In the genomic region with DNA sequence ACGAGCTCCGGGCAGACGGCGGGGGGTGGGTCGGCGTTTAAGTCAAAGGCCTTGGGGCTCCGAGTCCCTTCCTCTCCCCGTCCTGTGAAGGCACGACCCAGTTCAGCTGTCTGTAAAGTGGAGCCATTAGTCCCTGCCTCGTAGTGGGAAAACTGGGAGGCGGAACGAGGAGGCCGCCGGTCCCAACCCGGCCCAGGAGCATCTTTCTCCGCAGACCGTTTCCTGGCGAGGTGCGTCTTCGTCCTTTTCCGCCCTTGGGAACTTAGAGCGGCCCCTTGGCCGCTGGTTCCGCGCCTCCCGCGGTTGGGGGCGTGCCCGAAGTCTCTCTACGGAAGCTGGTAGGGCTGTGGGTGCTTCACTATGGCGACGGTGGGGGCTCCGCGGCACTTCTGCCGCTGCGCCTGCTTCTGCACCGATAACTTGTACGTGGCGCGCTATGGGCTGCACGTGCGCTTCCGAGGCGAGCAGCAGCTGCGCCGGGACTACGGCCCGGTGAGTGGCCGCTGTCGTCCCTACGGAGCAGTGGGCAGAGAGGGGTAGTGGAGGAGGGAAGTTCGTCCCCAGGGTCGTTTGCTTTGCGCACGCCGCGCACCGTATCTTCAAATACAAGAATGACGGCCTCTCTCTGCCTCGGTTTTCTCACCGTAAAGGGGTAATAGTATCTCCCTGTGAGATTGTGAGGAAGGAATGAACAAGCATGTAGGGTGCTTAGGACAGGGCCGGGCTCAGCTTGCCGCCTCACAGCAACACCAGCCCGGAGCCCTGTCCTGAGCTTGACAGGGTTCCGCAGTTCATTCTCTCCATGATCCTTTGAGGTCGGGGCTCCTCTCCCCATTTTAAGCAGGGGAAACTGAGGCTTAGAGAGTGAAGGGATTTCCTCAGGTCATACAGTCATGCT, we compare ENCODE assay signal across 1 cellular context.
TF ChIP-seq lines count a peak whose summit lies in the region.

A gene (plus strand): TSS at position 353 of the 898 bp plus-strand sequence. CDS start 8 bp downstream, at position 361.

TF ChIP-seq in K562, 482 proteins besides CTCF, POLR2A, EP300 and RAD21 (continued from another document and continues in another):
- TF ChIP-seq, protein P1, sequence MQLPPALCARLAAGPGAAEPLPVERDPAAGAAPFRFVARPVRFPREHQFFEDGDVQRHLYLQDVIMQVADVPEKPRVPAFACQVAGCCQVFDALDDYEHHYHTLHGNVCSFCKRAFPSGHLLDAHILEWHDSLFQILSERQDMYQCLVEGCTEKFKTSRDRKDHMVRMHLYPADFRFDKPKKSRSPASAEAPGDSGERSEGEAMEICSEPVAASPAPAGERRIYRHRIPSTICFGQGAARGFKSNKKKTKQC (CRISPR knock-in tag; IDR thresholded peaks at IDR 0.05): peak; percentile 77; the same call in 1 of the 2 replicates
- TF ChIP-seq, protein P2, sequence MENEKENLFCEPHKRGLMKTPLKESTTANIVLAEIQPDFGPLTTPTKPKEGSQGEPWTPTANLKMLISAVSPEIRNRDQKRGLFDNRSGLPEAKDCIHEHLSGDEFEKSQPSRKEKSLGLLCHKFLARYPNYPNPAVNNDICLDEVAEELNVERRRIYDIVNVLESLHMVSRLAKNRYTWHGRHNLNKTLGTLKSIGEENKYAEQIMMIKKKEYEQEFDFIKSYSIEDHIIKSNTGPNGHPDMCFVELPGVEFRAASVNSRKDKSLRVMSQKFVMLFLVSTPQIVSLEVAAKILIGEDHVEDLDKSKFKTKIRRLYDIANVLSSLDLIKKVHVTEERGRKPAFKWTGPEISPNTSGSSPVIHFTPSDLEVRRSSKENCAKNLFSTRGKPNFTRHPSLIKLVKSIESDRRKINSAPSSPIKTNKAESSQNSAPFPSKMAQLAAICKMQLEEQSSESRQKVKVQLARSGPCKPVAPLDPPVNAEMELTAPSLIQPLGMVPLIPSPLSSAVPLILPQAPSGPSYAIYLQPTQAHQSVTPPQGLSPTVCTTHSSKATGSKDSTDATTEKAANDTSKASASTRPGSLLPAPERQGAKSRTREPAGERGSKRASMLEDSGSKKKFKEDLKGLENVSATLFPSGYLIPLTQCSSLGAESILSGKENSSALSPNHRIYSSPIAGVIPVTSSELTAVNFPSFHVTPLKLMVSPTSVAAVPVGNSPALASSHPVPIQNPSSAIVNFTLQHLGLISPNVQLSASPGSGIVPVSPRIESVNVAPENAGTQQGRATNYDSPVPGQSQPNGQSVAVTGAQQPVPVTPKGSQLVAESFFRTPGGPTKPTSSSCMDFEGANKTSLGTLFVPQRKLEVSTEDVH (IDR thresholded peaks at IDR 0.05; ENCODE audit: low read depth, partially characterized antibody): peak; percentile 11
- TF ChIP-seq BMI1 (IDR thresholded peaks at IDR 0.05; ENCODE audit: low read length): 0 out of 2 replicates have a peak, but pooled peaks have one; percentile 22
- TF ChIP-seq, protein P3, sequence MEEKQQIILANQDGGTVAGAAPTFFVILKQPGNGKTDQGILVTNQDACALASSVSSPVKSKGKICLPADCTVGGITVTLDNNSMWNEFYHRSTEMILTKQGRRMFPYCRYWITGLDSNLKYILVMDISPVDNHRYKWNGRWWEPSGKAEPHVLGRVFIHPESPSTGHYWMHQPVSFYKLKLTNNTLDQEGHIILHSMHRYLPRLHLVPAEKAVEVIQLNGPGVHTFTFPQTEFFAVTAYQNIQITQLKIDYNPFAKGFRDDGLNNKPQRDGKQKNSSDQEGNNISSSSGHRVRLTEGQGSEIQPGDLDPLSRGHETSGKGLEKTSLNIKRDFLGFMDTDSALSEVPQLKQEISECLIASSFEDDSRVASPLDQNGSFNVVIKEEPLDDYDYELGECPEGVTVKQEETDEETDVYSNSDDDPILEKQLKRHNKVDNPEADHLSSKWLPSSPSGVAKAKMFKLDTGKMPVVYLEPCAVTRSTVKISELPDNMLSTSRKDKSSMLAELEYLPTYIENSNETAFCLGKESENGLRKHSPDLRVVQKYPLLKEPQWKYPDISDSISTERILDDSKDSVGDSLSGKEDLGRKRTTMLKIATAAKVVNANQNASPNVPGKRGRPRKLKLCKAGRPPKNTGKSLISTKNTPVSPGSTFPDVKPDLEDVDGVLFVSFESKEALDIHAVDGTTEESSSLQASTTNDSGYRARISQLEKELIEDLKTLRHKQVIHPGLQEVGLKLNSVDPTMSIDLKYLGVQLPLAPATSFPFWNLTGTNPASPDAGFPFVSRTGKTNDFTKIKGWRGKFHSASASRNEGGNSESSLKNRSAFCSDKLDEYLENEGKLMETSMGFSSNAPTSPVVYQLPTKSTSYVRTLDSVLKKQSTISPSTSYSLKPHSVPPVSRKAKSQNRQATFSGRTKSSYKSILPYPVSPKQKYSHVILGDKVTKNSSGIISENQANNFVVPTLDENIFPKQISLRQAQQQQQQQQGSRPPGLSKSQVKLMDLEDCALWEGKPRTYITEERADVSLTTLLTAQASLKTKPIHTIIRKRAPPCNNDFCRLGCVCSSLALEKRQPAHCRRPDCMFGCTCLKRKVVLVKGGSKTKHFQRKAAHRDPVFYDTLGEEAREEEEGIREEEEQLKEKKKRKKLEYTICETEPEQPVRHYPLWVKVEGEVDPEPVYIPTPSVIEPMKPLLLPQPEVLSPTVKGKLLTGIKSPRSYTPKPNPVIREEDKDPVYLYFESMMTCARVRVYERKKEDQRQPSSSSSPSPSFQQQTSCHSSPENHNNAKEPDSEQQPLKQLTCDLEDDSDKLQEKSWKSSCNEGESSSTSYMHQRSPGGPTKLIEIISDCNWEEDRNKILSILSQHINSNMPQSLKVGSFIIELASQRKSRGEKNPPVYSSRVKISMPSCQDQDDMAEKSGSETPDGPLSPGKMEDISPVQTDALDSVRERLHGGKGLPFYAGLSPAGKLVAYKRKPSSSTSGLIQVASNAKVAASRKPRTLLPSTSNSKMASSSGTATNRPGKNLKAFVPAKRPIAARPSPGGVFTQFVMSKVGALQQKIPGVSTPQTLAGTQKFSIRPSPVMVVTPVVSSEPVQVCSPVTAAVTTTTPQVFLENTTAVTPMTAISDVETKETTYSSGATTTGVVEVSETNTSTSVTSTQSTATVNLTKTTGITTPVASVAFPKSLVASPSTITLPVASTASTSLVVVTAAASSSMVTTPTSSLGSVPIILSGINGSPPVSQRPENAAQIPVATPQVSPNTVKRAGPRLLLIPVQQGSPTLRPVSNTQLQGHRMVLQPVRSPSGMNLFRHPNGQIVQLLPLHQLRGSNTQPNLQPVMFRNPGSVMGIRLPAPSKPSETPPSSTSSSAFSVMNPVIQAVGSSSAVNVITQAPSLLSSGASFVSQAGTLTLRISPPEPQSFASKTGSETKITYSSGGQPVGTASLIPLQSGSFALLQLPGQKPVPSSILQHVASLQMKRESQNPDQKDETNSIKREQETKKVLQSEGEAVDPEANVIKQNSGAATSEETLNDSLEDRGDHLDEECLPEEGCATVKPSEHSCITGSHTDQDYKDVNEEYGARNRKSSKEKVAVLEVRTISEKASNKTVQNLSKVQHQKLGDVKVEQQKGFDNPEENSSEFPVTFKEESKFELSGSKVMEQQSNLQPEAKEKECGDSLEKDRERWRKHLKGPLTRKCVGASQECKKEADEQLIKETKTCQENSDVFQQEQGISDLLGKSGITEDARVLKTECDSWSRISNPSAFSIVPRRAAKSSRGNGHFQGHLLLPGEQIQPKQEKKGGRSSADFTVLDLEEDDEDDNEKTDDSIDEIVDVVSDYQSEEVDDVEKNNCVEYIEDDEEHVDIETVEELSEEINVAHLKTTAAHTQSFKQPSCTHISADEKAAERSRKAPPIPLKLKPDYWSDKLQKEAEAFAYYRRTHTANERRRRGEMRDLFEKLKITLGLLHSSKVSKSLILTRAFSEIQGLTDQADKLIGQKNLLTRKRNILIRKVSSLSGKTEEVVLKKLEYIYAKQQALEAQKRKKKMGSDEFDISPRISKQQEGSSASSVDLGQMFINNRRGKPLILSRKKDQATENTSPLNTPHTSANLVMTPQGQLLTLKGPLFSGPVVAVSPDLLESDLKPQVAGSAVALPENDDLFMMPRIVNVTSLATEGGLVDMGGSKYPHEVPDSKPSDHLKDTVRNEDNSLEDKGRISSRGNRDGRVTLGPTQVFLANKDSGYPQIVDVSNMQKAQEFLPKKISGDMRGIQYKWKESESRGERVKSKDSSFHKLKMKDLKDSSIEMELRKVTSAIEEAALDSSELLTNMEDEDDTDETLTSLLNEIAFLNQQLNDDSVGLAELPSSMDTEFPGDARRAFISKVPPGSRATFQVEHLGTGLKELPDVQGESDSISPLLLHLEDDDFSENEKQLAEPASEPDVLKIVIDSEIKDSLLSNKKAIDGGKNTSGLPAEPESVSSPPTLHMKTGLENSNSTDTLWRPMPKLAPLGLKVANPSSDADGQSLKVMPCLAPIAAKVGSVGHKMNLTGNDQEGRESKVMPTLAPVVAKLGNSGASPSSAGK (IDR thresholded peaks at IDR 0.05): peak; percentile 88
- peak; percentile 64 for TF ChIP-seq POLR2H (tag; IDR thresholded peaks at IDR 0.05; ENCODE audit: low read depth)
- peak; percentile 10; the same call in 1 of the 2 replicates for TF ChIP-seq CBFA2T2 (conservative IDR thresholded peaks at IDR 0.05)
- peak; percentile 51 for TF ChIP-seq CBFA2T3 (IDR thresholded peaks at IDR 0.05)
- TF ChIP-seq JUND (IDR thresholded peaks at IDR 0.05; ENCODE audit: borderline replicate concordance, low read depth, low read length): peak; percentile 65
- TF ChIP-seq JUND (tag; IDR thresholded peaks at IDR 0.05; ENCODE audit: borderline replicate concordance, low read depth, low read length): no peak; the same call in 2 of the 3 replicates
- TF ChIP-seq, protein P4, sequence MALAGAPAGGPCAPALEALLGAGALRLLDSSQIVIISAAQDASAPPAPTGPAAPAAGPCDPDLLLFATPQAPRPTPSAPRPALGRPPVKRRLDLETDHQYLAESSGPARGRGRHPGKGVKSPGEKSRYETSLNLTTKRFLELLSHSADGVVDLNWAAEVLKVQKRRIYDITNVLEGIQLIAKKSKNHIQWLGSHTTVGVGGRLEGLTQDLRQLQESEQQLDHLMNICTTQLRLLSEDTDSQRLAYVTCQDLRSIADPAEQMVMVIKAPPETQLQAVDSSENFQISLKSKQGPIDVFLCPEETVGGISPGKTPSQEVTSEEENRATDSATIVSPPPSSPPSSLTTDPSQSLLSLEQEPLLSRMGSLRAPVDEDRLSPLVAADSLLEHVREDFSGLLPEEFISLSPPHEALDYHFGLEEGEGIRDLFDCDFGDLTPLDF (CRISPR knock-in tag; IDR thresholded peaks at IDR 0.05): peak; percentile 63; the same call in 1 of the 2 replicates
- TF ChIP-seq ZNF282 (CRISPR knock-in tag; IDR thresholded peaks at IDR 0.05): 0 out of 2 replicates have a peak, but pooled peaks have one; percentile 38
- TF ChIP-seq ZNF668 (CRISPR knock-in tag; IDR thresholded peaks at IDR 0.05): no peak
- 0 out of 2 replicates have a peak, but pooled peaks have one; percentile 12 for TF ChIP-seq NBN (IDR thresholded peaks at IDR 0.05; ENCODE audit: low read depth)
- TF ChIP-seq SPI1 (IDR thresholded peaks at IDR 0.05; ENCODE audit: borderline replicate concordance, low read depth, low read length): peak; percentile 15; the same call in 1 of the 2 replicates
- TF ChIP-seq, protein P5, sequence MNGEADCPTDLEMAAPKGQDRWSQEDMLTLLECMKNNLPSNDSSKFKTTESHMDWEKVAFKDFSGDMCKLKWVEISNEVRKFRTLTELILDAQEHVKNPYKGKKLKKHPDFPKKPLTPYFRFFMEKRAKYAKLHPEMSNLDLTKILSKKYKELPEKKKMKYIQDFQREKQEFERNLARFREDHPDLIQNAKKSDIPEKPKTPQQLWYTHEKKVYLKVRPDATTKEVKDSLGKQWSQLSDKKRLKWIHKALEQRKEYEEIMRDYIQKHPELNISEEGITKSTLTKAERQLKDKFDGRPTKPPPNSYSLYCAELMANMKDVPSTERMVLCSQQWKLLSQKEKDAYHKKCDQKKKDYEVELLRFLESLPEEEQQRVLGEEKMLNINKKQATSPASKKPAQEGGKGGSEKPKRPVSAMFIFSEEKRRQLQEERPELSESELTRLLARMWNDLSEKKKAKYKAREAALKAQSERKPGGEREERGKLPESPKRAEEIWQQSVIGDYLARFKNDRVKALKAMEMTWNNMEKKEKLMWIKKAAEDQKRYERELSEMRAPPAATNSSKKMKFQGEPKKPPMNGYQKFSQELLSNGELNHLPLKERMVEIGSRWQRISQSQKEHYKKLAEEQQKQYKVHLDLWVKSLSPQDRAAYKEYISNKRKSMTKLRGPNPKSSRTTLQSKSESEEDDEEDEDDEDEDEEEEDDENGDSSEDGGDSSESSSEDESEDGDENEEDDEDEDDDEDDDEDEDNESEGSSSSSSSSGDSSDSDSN (IDR thresholded peaks at IDR 0.05; ENCODE audit: borderline replicate concordance in 1 of 2, low read depth in 2 of 2, low read length in 2 of 2): no peak
- TF ChIP-seq RBBP5 (IDR thresholded peaks at IDR 0.05; ENCODE audit: borderline replicate concordance, insufficient read depth, low read length, poor library complexity, severe bottlenecking): peak; percentile 88
- 0 out of 2 replicates have a peak, but pooled peaks have one; percentile 26 for TF ChIP-seq CREB1 (IDR thresholded peaks at IDR 0.05)
- peak; percentile 46; the same call in 1 of the 2 replicates for TF ChIP-seq CREB1 (CRISPR knock-in tag; IDR thresholded peaks at IDR 0.05)
- 0 out of 2 replicates have a peak, but pooled peaks have one; percentile 61 for TF ChIP-seq ZNF232 (CRISPR knock-in tag; IDR thresholded peaks at IDR 0.05)
- TF ChIP-seq, protein P6, sequence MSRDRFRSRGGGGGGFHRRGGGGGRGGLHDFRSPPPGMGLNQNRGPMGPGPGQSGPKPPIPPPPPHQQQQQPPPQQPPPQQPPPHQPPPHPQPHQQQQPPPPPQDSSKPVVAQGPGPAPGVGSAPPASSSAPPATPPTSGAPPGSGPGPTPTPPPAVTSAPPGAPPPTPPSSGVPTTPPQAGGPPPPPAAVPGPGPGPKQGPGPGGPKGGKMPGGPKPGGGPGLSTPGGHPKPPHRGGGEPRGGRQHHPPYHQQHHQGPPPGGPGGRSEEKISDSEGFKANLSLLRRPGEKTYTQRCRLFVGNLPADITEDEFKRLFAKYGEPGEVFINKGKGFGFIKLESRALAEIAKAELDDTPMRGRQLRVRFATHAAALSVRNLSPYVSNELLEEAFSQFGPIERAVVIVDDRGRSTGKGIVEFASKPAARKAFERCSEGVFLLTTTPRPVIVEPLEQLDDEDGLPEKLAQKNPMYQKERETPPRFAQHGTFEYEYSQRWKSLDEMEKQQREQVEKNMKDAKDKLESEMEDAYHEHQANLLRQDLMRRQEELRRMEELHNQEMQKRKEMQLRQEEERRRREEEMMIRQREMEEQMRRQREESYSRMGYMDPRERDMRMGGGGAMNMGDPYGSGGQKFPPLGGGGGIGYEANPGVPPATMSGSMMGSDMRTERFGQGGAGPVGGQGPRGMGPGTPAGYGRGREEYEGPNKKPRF (IDR thresholded peaks at IDR 0.05; ENCODE audit: low read depth, low read length): no peak
- TF ChIP-seq RBM25 (IDR thresholded peaks at IDR 0.05; ENCODE audit: low read depth, low read length, severe bottlenecking): no peak
- TF ChIP-seq TAF1 (IDR thresholded peaks at IDR 0.05; ENCODE audit: control insufficient read depth, extremely low read depth, insufficient read depth, low read length, severe bottlenecking): peak; percentile 73
- TF ChIP-seq RBM39 (optimal IDR thresholded peaks at IDR 0.05; ENCODE audit: low read depth, low read length): no peak
- TF ChIP-seq, protein P7, sequence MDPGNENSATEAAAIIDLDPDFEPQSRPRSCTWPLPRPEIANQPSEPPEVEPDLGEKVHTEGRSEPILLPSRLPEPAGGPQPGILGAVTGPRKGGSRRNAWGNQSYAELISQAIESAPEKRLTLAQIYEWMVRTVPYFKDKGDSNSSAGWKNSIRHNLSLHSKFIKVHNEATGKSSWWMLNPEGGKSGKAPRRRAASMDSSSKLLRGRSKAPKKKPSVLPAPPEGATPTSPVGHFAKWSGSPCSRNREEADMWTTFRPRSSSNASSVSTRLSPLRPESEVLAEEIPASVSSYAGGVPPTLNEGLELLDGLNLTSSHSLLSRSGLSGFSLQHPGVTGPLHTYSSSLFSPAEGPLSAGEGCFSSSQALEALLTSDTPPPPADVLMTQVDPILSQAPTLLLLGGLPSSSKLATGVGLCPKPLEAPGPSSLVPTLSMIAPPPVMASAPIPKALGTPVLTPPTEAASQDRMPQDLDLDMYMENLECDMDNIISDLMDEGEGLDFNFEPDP (CRISPR knock-in tag; IDR thresholded peaks at IDR 0.05): no peak
